In genomic region chr2:20093263-20094141, GRCh38 we compare ENCODE assay signal across 8 cellular contexts. TPM values are rescaled to one million over a fixed set of nuclear protein-coding genes. Genes with fewer than 3 reads are reported as not detected.
DNase-seq lines count a peak whose midpoint lies in the region; ATAC-seq and TF ChIP-seq lines count a peak whose summit lies in the region.

No MANE protein-coding gene starts in this region.

- no peaks in the 10 kb centered on the region for H4K20me1 ChIP-seq in fibroblast of lung (ENCODE audit: control insufficient read depth, extremely low read depth, insufficient read depth, low read length)

- H3K79me2 ChIP-seq in fibroblast of lung (ENCODE audit: control insufficient read depth, insufficient read depth, low read length), result no peaks in the 10 kb centered on the region

- peaks cover 37% of the 10 kb centered on the region for H3K4me1 ChIP-seq in fibroblast of lung (ENCODE audit: control insufficient read depth, extremely low read depth, insufficient read depth, low read length)
- peaks cover 23% of the 10 kb centered on the region for H3K4me1 ChIP-seq in psoas muscle

- 26 to 33% (median 30%) methylated on average over 11 of the region's 11 CpGs for WGBS in psoas muscle, 3 donors

- POLR2A ChIA-PET in HEK293T (lab: Yijun Ruan, JAX), result interaction anchor here (1.6 kb wide), 1 partner anchor 41 kb away, joined by 6 read pairs; the partner anchor contains the start of gene LAPTM4A

- H2AFZ ChIP-seq in fibroblast of lung (ENCODE audit: low read length), result peak overlapping the region; percentile 77

- TF ChIP-seq CTCF in fibroblast of lung (conservative IDR thresholded peaks at IDR 0.05 in 1 of 2, IDR thresholded peaks at IDR 0.05 in 1 of 2; ENCODE audit: low read depth in 1 of 2, low read length in 2 of 2), result peak; percentile 82 to 83
- peak; percentile 36 for TF ChIP-seq CTCF in psoas muscle (IDR thresholded peaks at IDR 0.05)

- H3K9me3 ChIP-seq in fibroblast of lung (ENCODE audit: control insufficient read depth, insufficient read depth, low read depth, low read length) (no peaks in the 10 kb centered on the region), psoas muscle (no peaks in the 10 kb centered on the region)

- H3K27ac ChIP-seq in fibroblast of lung (ENCODE audit: insufficient read depth, low read length) (peak overlapping the region; percentile 29), psoas muscle (no peak overlapping the region)

- DNase-seq in AG08395 (ENCODE audit: low spot score) (peak; percentile 85), HEK293T (ENCODE audit: extremely low spot score) (peak; percentile 66), RPMI8226 (peak; percentile 66), fibroblast of lung (ENCODE audit: low read depth in 2 of 2) (peak; percentile 69 to 89), psoas muscle (peak; percentile 64 to 75), NOMO-1 (lab: John Stamatoyannopoulos, UW; ENCODE audit: unreplicated experiment in 2 of 2) (no peak)

- intact Hi-C loops in psoas muscle (cut with DNase I), result loop anchor here in 1 of 2 donors (2.0 to 5.0 kb wide), 2 partner anchors 41 to 137 kb away; partner anchors contain the start of gene LAPTM4A

- H3K4me3 ChIP-seq in fibroblast of lung (replicated peaks in 1 of 4; ENCODE audit: control extremely low read depth in 1 of 4, insufficient read depth in 1 of 4, low read depth in 3 of 4, low read length in 4 of 4), result no peak overlapping the region
- no peak overlapping the region for H3K4me3 ChIP-seq in psoas muscle

- no peak overlapping the region for H3K4me2 ChIP-seq in fibroblast of lung (ENCODE audit: extremely low read depth, insufficient read depth, low read length)

- ATAC-seq in psoas muscle, result peak; percentile 56 to 71 (median 58)
- ATAC-seq in HG02610 (IDR thresholded peaks at IDR 0.05; ENCODE audit: unreplicated experiment), result no peak
- no peak for ATAC-seq in HG02588 (IDR thresholded peaks at IDR 0.05; ENCODE audit: unreplicated experiment)

- CTCF ChIA-PET in HEK293T (lab: Yijun Ruan, JAX), result interaction anchor here (0.6 to 0.8 kb wide), 7 partner anchors 46 to 1674 kb away, joined by 3 to 5 read pairs (median 3); partner anchors contain the start of gene WDR35

- no peaks in the 10 kb centered on the region for H3K36me3 ChIP-seq in fibroblast of lung (ENCODE audit: control insufficient read depth, insufficient read depth, low read length)
- H3K36me3 ChIP-seq in psoas muscle (ENCODE audit: insufficient read depth in 1 of 2, low read depth in 1 of 2), result no peaks in the 10 kb centered on the region

- no peak overlapping the region for H3K9ac ChIP-seq in fibroblast of lung (ENCODE audit: insufficient read depth, low read length)

- H3K27me3 ChIP-seq in fibroblast of lung (ENCODE audit: control insufficient read depth, insufficient read depth, low read length) (no peaks in the 10 kb centered on the region), psoas muscle (ENCODE audit: insufficient read depth in 3 of 3, low read length in 2 of 3) (no peaks in the 10 kb centered on the region)

TF ChIP-seq in HEK293T, 16 proteins besides CTCF, POLR2A, EP300 and RAD21:
- TF ChIP-seq ZNF384 (IDR thresholded peaks at IDR 0.05) (peak; percentile 91), CTBP1 (IDR thresholded peaks at IDR 0.05; ENCODE audit: borderline replicate concordance) (no peak)

RNA-seq across cellular contexts. Expression of gene LAPTM4A, which starts 42.1 kb away (rescaled TPM):
- total RNA-seq in fibroblast of lung, result 155 and 193 TPM in 2 replicates
- 634 and 1,101 TPM in 2 replicates for polyA plus RNA-seq in fibroblast of lung
- 303 and 486 TPM in 2 replicates for polyA plus RNA-seq in fibroblast of lung (2012)
- polyA minus RNA-seq in fibroblast of lung (ENCODE audit: low replicate concordance), result 73.7 and 98.5 TPM in 2 replicates
- total RNA-seq in psoas muscle, result 10 to 100 TPM; 68.2 to 78.8 (median 70.5) TPM
- polyA plus RNA-seq in psoas muscle, result 100 to 1,000 TPM in 2 of 3 donors, 10 to 100 TPM in 1; 88.7 to 124 (median 104) TPM

Comparison
In these comparisons a context has a peak if more than half of its experiments do, and no peak if none do; other contexts are left out.
1. DNase-seq: peak in AG08395 (single experiment), HEK293T (single experiment), RPMI8226 (single experiment), fibroblast of lung (2 of 2) and psoas muscle (2 of 2); none in NOMO-1 (0 of 2).
2. ATAC-seq: peak in psoas muscle (4 of 4); none in HG02610 (single experiment) and HG02588 (single experiment).